In the genomic region with DNA sequence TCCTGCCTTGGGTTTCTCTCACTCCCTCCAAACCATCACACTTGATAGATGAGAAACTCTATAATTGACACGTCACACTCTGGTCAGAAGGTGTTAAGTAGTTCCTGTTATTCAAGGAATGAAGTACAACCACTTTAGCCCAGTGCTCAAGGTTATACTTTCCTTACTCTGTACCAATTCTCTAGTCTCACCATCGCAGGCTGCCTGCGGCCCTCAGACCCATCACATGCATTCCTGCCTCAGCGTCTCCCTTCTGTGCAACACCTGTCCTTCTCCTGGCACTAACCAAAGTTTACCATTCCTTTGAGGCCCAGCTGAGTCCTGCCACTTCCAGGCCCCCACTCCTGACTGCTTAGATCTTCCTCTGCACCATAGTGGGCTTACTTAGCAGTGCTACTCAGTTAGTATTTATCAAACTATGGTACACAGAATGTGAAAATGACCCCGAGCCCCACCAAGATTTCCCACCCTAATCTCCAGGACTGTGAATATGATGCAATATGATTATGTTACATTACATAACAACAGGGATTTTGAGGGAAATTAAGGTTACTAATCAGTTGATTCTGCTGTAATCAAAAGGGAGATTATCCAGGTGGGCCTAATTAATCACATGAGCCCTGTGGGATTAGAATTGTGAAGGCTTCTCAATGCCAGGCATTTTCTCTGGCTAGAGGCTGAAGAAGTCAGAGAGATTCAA, we compare ENCODE assay signal across 25 cellular contexts. TPM values are rescaled to one million over a fixed set of nuclear protein-coding genes. Genes with fewer than 3 reads are reported as not detected.
DNase-seq lines count a peak whose midpoint lies in the region; ATAC-seq lines count a peak whose summit lies in the region.
"Had no signal": no experiment of that assay in that cellular context is flagged by ENCODE, and none has a peak within 500 bp of the region (broad histone marks: within the 10 kb centered on the region; RNA-seq: fewer than 3 reads in every experiment).

No MANE protein-coding gene starts in this region.

- H2BK120ac ChIP-seq in trophoblast cell (ENCODE audit: insufficient read depth, low read length, poor library complexity), result no peak overlapping the region

- no peaks in the 10 kb centered on the region for H3K9me3 Mint-ChIP-seq in activated T-cell treated with anti-CD3 and anti-CD28 coated beads, Interleukin-2, amount 50 U/mL, for 72 hours
- H3K9me3 Mint-ChIP-seq in CD8-positive, alpha-beta memory T cell, result no peaks in the 10 kb centered on the region
- H3K9me3 Mint-ChIP-seq in effector memory CD8-positive, alpha-beta T cell, result no peaks in the 10 kb centered on the region
- H3K9me3 Mint-ChIP-seq: CD4-positive, alpha-beta T cell had no signal

- no peak overlapping the region for H3K27ac ChIP-seq in CD8-positive, alpha-beta memory T cell (ENCODE audit: low read depth, low read length)
- no peak overlapping the region for H3K27ac ChIP-seq in trophoblast cell (ENCODE audit: low read depth, low read length)

- H3K14ac ChIP-seq in trophoblast cell (ENCODE audit: low read length), result no peak overlapping the region

- peaks cover 28% of the 10 kb centered on the region for H3K4me1 Mint-ChIP-seq in activated T-cell treated with anti-CD3 and anti-CD28 coated beads, Interleukin-2, amount 50 U/mL, for 72 hours (ENCODE audit: low read depth)
- H3K4me1 Mint-ChIP-seq in CD8-positive, alpha-beta memory T cell, result peaks cover 28 to 50% (median 30%) of the 10 kb centered on the region in 3 donors
- H3K4me1 Mint-ChIP-seq in effector memory CD8-positive, alpha-beta T cell (ENCODE audit: low read depth in 2 of 2), result peaks cover 27 to 40% of the 10 kb centered on the region in 2 donors

- no peak for DNase-seq in activated T-cell treated with anti-CD3 and anti-CD28 coated beads, Interleukin-2, amount 50 U/mL, for 72 hours
- DNase-seq in activated T-cell treated with anti-CD3 and anti-CD28 coated beads, Interleukin-2, amount 50 U/mL, for 48 hours, result no peak
- DNase-seq in CD8-positive, alpha-beta memory T cell, result no peak
- no peak for DNase-seq in effector memory CD8-positive, alpha-beta T cell
- peak; percentile 80 to 91 for DNase-seq in trophoblast cell
- DNase-seq in amygdala (lab: John Stamatoyannopoulos, UW), result no peak
- no peak for DNase-seq in SK-N-DZ (ENCODE audit: low spot score)
- no peak for DNase-seq in LoVo (ENCODE audit: low spot score)
- DNase-seq: BE2C; Calu3; CD4-positive, alpha-beta T cell; GF-D8; H9; Karpas-422; MM.1S; NCI-H1092; NCI-H146; NCI-H2081; NCI-H2171 treated with DMSO at 0.1 percent for 48 hours; NCI-H446 treated with DMSO at 0.1 percent for 48 hours; NCI-H69; NK-92 treated with Interleukin-12 subunit alpha and Interleukin-12 subunit beta, amount 100 ng/mL, for 24 hours; Right ventricle myocardium superior had no signal

- CTCF ChIA-PET in CD8-positive, alpha-beta memory T cell (lab: Charles Lee), result no interaction called here

- H3K27me3 ChIP-seq in CD8-positive, alpha-beta memory T cell (ENCODE audit: insufficient read depth, low read length, poor library complexity, severe bottlenecking), result no peaks in the 10 kb centered on the region
- H3K27me3 ChIP-seq in trophoblast cell (ENCODE audit: insufficient read depth, low read length), result no peaks in the 10 kb centered on the region
- H3K27me3 ChIP-seq: BE2C had no signal

- no CpG with 5 or more reads among the region's 5 CpGs for WGBS in trophoblast cell (ENCODE audit: extremely low coverage, insufficient coverage, insufficient read length)

- no peak overlapping the region for H4K91ac ChIP-seq in trophoblast cell (ENCODE audit: low read depth, low read length)

- H3K36me3 ChIP-seq in CD8-positive, alpha-beta memory T cell (ENCODE audit: insufficient read depth, low read length), result peaks cover 19% of the 10 kb centered on the region
- peaks cover 18 to 37% of the 10 kb centered on the region in 2 experiments for H3K36me3 ChIP-seq in trophoblast cell (ENCODE audit: control insufficient read depth in 1 of 2, insufficient read depth in 2 of 2, low read length in 2 of 2)
- H3K36me3 ChIP-seq: BE2C had no signal

- H3K23ac ChIP-seq in trophoblast cell (ENCODE audit: low read length), result no peak overlapping the region

- no peak overlapping the region for H3K4me3 ChIP-seq in CD8-positive, alpha-beta memory T cell (ENCODE audit: low read length)
- no peak overlapping the region for H3K4me3 ChIP-seq in trophoblast cell (ENCODE audit: low read depth, low read length)

- no peaks in the 10 kb centered on the region for H3K9me3 ChIP-seq in CD8-positive, alpha-beta memory T cell (ENCODE audit: low read length)
- peaks cover 6% of the 10 kb centered on the region for H3K9me3 ChIP-seq in trophoblast cell (ENCODE audit: insufficient read depth, low read depth, low read length)
- H3K9me3 ChIP-seq: BE2C had no signal

- no peak overlapping the region for H3K4me3 Mint-ChIP-seq in activated T-cell treated with anti-CD3 and anti-CD28 coated beads, Interleukin-2, amount 50 U/mL, for 72 hours
- H3K4me3 Mint-ChIP-seq in CD8-positive, alpha-beta memory T cell, result peak overlapping the region in 2 of 7 donors; percentile 51 to 72
- H3K4me3 Mint-ChIP-seq in effector memory CD8-positive, alpha-beta T cell, result no peak overlapping the region
- H3K4me3 Mint-ChIP-seq: CD4-positive, alpha-beta T cell; H9 had no signal

- peaks cover 19% of the 10 kb centered on the region for H3K4me1 ChIP-seq in CD8-positive, alpha-beta memory T cell (ENCODE audit: insufficient read depth, low read length)
- H3K4me1 ChIP-seq in trophoblast cell (ENCODE audit: control insufficient read depth in 1 of 2, insufficient read depth in 2 of 2, low read length in 2 of 2), result peaks cover 9% of the 10 kb centered on the region in 2 experiments
- H3K4me1 ChIP-seq: BE2C had no signal

- peak overlapping the region; percentile 18 for H3K27ac Mint-ChIP-seq in activated T-cell treated with anti-CD3 and anti-CD28 coated beads, Interleukin-2, amount 50 U/mL, for 72 hours
- H3K27ac Mint-ChIP-seq in CD8-positive, alpha-beta memory T cell, result peak overlapping the region in 5 of 8 donors; percentile 8 to 89 (median 42)
- H3K27ac Mint-ChIP-seq in effector memory CD8-positive, alpha-beta T cell, result peak overlapping the region; percentile 36 to 85
- H3K27ac Mint-ChIP-seq: CD4-positive, alpha-beta T cell; H9 had no signal

- H4K12ac ChIP-seq in trophoblast cell (ENCODE audit: low read depth, low read length), result no peak overlapping the region

- ATAC-seq in activated T-cell treated with anti-CD3 and anti-CD28 coated beads, Interleukin-2, amount 50 U/mL, for 72 hours (replicated peaks in 1 of 2), result no peak
- no peak for ATAC-seq in effector memory CD8-positive, alpha-beta T cell (replicated peaks)

- POLR2A ChIA-PET in CD8-positive, alpha-beta memory T cell (lab: Charles Lee), result interaction anchor here (0.6 kb wide), 1 partner anchor 314 kb away, joined by 3 read pairs; no protein-coding TSS in a partner anchor

- no peak overlapping the region for H3K4ac ChIP-seq in trophoblast cell (ENCODE audit: low read depth, low read length)

- H3K9ac ChIP-seq in trophoblast cell (ENCODE audit: low read length), result no peak overlapping the region

- no peak overlapping the region for H2BK12ac ChIP-seq in trophoblast cell (ENCODE audit: low read length)

- H4K8ac ChIP-seq in trophoblast cell (ENCODE audit: low read depth, low read length), result no peak overlapping the region

- H3K18ac ChIP-seq in trophoblast cell (ENCODE audit: low read length), result no peak overlapping the region

- H2AFZ ChIP-seq in trophoblast cell (ENCODE audit: insufficient read depth, low read length, poor library complexity), result no peak overlapping the region

- no peak overlapping the region for H2AK5ac ChIP-seq in trophoblast cell (ENCODE audit: low read length)

- H3K27me3 Mint-ChIP-seq in activated T-cell treated with anti-CD3 and anti-CD28 coated beads, Interleukin-2, amount 50 U/mL, for 72 hours (ENCODE audit: low read depth), result no peaks in the 10 kb centered on the region
- no peaks in the 10 kb centered on the region for H3K27me3 Mint-ChIP-seq in CD8-positive, alpha-beta memory T cell
- H3K27me3 Mint-ChIP-seq in effector memory CD8-positive, alpha-beta T cell, result no peaks in the 10 kb centered on the region
- H3K27me3 Mint-ChIP-seq: CD4-positive, alpha-beta T cell had no signal

- no peak overlapping the region for H3K4me2 ChIP-seq in trophoblast cell (ENCODE audit: low read length)

- H3K36me3 Mint-ChIP-seq in activated T-cell treated with anti-CD3 and anti-CD28 coated beads, Interleukin-2, amount 50 U/mL, for 72 hours (ENCODE audit: insufficient read depth in 2 of 2), result peaks cover 6 to 21% of the 10 kb centered on the region in 2 donors
- peaks cover under 1 to 68% (median 20%) of the 10 kb centered on the region in 3 donors for H3K36me3 Mint-ChIP-seq in CD8-positive, alpha-beta memory T cell
- H3K36me3 Mint-ChIP-seq in effector memory CD8-positive, alpha-beta T cell (ENCODE audit: insufficient read depth), result peaks cover 35% of the 10 kb centered on the region

- H3K79me1 ChIP-seq in trophoblast cell (ENCODE audit: low read length), result peaks cover 12% of the 10 kb centered on the region

- H2BK5ac ChIP-seq in trophoblast cell (ENCODE audit: low read depth, low read length, poor library complexity), result no peak overlapping the region

- peaks cover 11% of the 10 kb centered on the region for H3K79me2 ChIP-seq in trophoblast cell (ENCODE audit: control insufficient read depth, insufficient read depth, low read length, poor library complexity)

RNA-seq across cellular contexts. Expression of a gene that starts 3.9 kb away (rescaled TPM):
- total RNA-seq in activated T-cell treated with anti-CD3 and anti-CD28 coated beads, Interleukin-2, amount 50 U/mL, for 72 hours, result 10 to 100 TPM; 38.3 to 41.9 TPM
- total RNA-seq in CD8-positive, alpha-beta memory T cell, result 10 to 100 TPM; 37.5 to 40.9 TPM
- polyA plus RNA-seq in CD8-positive, alpha-beta memory T cell, result 69.3 TPM
- 13.8 and 14.4 TPM in 2 replicates for polyA plus RNA-seq in trophoblast cell (2013)
- 42.5 and 43.7 TPM in 2 replicates for polyA plus RNA-seq in SK-N-DZ (2014; cell fraction: cytosol; rRNA removed)
- 9.0 and 16.5 TPM in 2 replicates for polyA plus RNA-seq in SK-N-DZ (2014; cell fraction: nucleus; rRNA removed)

RNA-seq across cellular contexts. Expression of a gene that starts 36.2 kb away (rescaled TPM):
- total RNA-seq in activated T-cell treated with anti-CD3 and anti-CD28 coated beads, Interleukin-2, amount 50 U/mL, for 72 hours, result not detected
- not detected for total RNA-seq in CD8-positive, alpha-beta memory T cell
- not detected for polyA plus RNA-seq in CD8-positive, alpha-beta memory T cell
- polyA plus RNA-seq in trophoblast cell (2013), result 0.31 TPM in 1 of 2 replicates, not detected in the other
- polyA plus RNA-seq in SK-N-DZ (2014; cell fraction: cytosol; rRNA removed), result not detected in 2 replicates
- polyA plus RNA-seq in SK-N-DZ (2014; cell fraction: nucleus; rRNA removed), result not detected in 2 replicates
- total RNA-seq: Calu3; CD4-positive, alpha-beta T cell; H9; HT-29; OCI-LY7; Right ventricle myocardium superior had no signal

RNA-seq across cellular contexts. Expression of a gene that starts 56.4 kb away (rescaled TPM):
- 10 to 100 TPM; 26.0 to 39.7 TPM for total RNA-seq in activated T-cell treated with anti-CD3 and anti-CD28 coated beads, Interleukin-2, amount 50 U/mL, for 72 hours
- 10 to 100 TPM; 21.8 to 21.9 TPM for total RNA-seq in CD8-positive, alpha-beta memory T cell
- 7.3 TPM for polyA plus RNA-seq in CD8-positive, alpha-beta memory T cell
- 4.0 and 4.1 TPM in 2 replicates for polyA plus RNA-seq in trophoblast cell (2013)
- 10.6 and 13.4 TPM in 2 replicates for polyA plus RNA-seq in SK-N-DZ (2014; cell fraction: cytosol; rRNA removed)
- 22.8 and 33.3 TPM in 2 replicates for polyA plus RNA-seq in SK-N-DZ (2014; cell fraction: nucleus; rRNA removed)

Comparison
In these comparisons a context has a peak if more than half of its experiments do, and no peak if none do; other contexts are left out.
1. DNase-seq: peak in trophoblast cell (2 of 2); none in activated T-cell treated with anti-CD3 and anti-CD28 coated beads, Interleukin-2, amount 50 U/mL, for 72 hours (0 of 2), activated T-cell treated with anti-CD3 and anti-CD28 coated beads, Interleukin-2, amount 50 U/mL, for 48 hours (0 of 2), CD8-positive, alpha-beta memory T cell (0 of 5), effector memory CD8-positive, alpha-beta T cell (0 of 3), amygdala (0 of 56), SK-N-DZ (single experiment) and LoVo (single experiment).
2. Peak in every context shown above with its lines, with median percentiles within 50 percentile points of each other: H3K27ac Mint-ChIP-seq.